In the genomic region with DNA sequence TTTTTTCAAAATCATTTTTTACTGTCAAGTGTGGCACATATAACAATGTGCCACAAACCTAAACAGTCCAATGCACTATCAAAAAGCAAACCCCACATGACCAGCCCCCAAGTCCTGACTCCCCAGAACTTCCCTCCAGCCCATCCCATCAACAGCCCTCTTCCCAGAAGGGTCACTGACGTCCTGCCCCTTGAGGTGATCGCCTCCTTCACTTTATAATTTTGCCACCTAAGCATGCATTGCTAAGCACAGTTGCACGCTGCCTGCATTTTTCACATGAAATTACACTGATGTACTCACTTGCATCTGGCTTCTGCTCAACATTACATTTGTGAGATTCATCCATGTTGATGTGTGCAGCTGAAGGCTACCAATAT, we compare ENCODE assay signal across 22 cellular contexts. TPM values are rescaled to one million over a fixed set of nuclear protein-coding genes. Genes with fewer than 3 reads are reported as not detected.
"Had no signal": no experiment of that assay in that cellular context is flagged by ENCODE, and none has a peak within 500 bp of the region (broad histone marks: within the 10 kb centered on the region; RNA-seq: fewer than 3 reads in every experiment).

No MANE protein-coding gene starts in this region.

- H3K27ac Mint-ChIP-seq: naive thymus-derived CD4-positive, alpha-beta T cell; nephron progenitor cell; progenitor cell of endocrine pancreas; stimulated activated naive B cell treated with anti-CD40 and anti-IgM and Interleukin-4, amounts not matched to agents 10 μg/mL and 1 μg/mL and 100 μg/mL, for 72 hours had no signal

- H3K4me3 Mint-ChIP-seq: naive thymus-derived CD4-positive, alpha-beta T cell; nephron progenitor cell; neural progenitor cell; stimulated activated naive B cell treated with anti-CD40 and anti-IgM and Interleukin-4, amounts not matched to agents 10 μg/mL and 1 μg/mL and 100 μg/mL, for 72 hours had no signal

- H3K36me3 Mint-ChIP-seq: neural progenitor cell had no signal

- H3K4me1 Mint-ChIP-seq: naive thymus-derived CD4-positive, alpha-beta T cell had no signal

- ATAC-seq: heart right ventricle; mucosa of descending colon; naive thymus-derived CD4-positive, alpha-beta T cell; right lobe of liver; stimulated activated naive B cell treated with anti-CD40 and anti-IgM and Interleukin-4, amounts not matched to agents 10 μg/mL and 1 μg/mL and 100 μg/mL, for 72 hours; stimulated activated naive CD8-positive, alpha-beta T cell treated with anti-CD3 and anti-CD28 coated beads, Interleukin-15, Interleukin-2, amounts not matched to agents 100 U/mL and 50 U/mL, for 24 hours had no signal

- DNase-seq: heart right ventricle; islet precursor cell; left ventricle myocardium inferior; mesendoderm; midbrain; mucosa of descending colon; naive thymus-derived CD4-positive, alpha-beta T cell; nephron progenitor cell; occipital lobe; stimulated activated CD4-positive, alpha-beta T cell treated with anti-CD3 and anti-CD28 coated beads, Interleukin-12 subunit alpha, Interleukin-12 subunit beta, amount 100 ng/mL, for 4 hours; stimulated activated CD4-positive, alpha-beta T cell treated with anti-CD3 and anti-CD28 coated beads, Interleukin-15, amount 100 ng/mL, for 24 hours; stimulated activated CD4-positive, alpha-beta T cell treated with anti-CD3 and anti-CD28 coated beads, Interleukin-2, amount 100 ng/mL, for 24 hours; stimulated activated CD4-positive, alpha-beta T cell treated with anti-CD3 and anti-CD28 coated beads, Interleukin-4, amount 100 ng/mL, for 1 hour; stimulated activated naive B cell treated with anti-CD40 and anti-IgM and Interleukin-4, amounts not matched to agents 10 μg/mL and 1 μg/mL and 100 μg/mL, for 72 hours; stimulated activated naive CD8-positive, alpha-beta T cell treated with anti-CD3 and anti-CD28 coated beads, Interleukin-15, Interleukin-2, amounts not matched to agents 100 U/mL and 50 U/mL, for 24 hours; stomach; testis; thyroid gland; transverse colon had no signal

RNA-seq across cellular contexts. Expression of a gene that starts 42.5 kb away (rescaled TPM):
- total RNA-seq: naive thymus-derived CD4-positive, alpha-beta T cell had no signal
